1 cellular context compared by ENCODE assay signal in the genomic region with DNA sequence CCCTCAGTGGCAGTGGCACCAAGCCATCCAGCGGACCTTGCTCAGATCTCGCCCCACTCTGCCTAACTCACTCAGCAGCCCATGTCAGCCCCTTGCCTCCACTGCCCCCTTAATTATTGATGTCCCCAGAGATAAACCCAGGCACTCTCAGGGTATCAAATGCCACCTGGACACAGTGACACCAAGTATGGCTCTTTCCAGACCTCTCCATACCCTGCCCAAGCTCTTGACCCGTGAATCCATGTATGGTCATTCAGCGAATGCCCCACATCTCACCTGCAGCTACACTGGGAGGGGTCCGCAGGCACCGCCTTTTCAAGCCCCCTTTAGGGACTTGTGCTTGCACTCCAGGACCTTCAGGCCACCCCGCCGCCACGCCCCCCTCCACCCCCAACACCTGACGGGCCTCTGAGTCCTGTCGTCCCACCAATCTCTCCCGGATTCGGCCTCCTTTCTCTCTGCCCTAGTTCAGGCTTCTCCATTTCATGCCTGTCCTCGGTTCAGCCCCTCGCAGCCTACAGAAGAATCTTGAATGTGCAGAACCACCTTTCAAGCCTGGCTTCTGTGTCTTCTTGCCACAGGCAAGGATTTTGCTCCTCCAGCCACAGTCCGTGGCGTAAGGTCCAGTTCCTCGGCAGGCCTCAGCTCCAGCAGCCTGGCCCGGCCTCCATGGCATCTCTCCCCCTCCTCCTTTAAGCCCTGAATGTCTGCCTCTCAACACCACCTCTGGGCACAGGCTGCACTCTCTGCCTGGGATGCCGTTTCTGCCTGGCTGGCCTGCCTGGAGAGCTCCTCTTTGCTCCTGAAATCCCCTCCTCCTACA.
TF ChIP-seq lines count a peak whose summit lies in the region.

No MANE protein-coding gene starts in this region.

TF ChIP-seq in HepG2, 621 proteins besides CTCF, POLR2A, EP300 and RAD21:
- TF ChIP-seq ZNF281 (CRISPR knock-in tag; IDR thresholded peaks at IDR 0.05; ENCODE audit: borderline replicate concordance) (no peak), DPF2 (CRISPR knock-in tag; IDR thresholded peaks at IDR 0.05; ENCODE audit: borderline replicate concordance, low read depth) (no peak), USF2 (IDR thresholded peaks at IDR 0.05; ENCODE audit: low read depth, low read length) (no peak), USF2 (CRISPR knock-in tag; IDR thresholded peaks at IDR 0.05; ENCODE audit: borderline replicate concordance) (no peak), SMAD1 (CRISPR knock-in tag; IDR thresholded peaks at IDR 0.05; ENCODE audit: borderline replicate concordance, low read depth) (no peak), XRCC5 (optimal IDR thresholded peaks at IDR 0.05; ENCODE audit: low read length) (no peak), HDAC2 (CRISPR knock-in tag; IDR thresholded peaks at IDR 0.05) (no peak)
- TF ChIP-seq, protein P1, sequence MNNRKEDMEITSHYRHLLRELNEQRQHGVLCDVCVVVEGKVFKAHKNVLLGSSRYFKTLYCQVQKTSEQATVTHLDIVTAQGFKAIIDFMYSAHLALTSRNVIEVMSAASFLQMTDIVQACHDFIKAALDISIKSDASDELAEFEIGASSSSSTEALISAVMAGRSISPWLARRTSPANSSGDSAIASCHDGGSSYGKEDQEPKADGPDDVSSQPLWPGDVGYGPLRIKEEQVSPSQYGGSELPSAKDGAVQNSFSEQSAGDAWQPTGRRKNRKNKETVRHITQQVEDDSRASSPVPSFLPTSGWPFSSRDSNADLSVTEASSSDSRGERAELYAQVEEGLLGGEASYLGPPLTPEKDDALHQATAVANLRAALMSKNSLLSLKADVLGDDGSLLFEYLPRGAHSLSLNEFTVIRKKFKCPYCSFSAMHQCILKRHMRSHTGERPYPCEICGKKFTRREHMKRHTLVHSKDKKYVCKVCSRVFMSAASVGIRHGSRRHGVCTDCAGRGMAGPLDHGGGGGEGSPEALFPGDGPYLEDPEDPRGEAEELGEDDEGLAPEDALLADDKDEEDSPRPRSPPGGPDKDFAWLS (CRISPR knock-in tag; IDR thresholded peaks at IDR 0.05; ENCODE audit: borderline replicate concordance) = no peak
